8 cellular contexts compared by ENCODE assay signal in the genomic region with DNA sequence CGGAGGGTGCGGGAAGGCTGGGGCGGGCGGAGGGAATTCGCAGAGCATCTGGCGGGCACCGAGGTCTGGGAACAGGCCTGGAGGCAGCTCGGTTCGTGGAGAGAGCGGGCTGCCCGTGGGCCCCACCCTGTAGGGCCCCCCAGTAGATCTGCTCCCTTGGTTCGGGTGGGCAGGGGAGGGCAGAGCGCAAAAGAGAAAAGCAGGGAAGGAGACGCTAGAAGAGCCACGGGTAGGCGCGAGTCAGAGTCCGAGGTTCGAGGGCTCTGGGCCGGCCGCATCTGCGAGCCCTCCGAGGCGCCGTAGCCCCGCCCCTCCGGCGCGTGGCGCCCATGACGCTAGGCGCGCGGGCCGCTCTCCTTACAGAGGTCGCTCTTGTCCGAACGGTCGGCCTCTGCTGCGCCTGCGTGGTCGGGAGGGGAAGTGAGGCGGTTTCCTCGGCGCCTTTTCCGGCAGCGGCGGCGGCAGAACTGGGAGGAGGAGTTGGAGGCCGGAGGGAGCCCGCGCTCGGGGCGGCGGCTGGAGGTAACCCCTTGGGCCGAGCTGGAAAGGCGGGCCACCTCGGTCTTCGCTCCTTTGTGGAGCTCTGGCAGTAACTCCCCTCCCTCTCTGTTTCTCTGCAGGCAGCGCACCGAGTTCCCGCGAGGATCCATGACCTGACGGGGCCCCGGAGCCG. TPM values are rescaled to one million over a fixed set of nuclear protein-coding genes. Genes with fewer than 3 reads are reported as not detected.
DNase-seq lines count a peak whose midpoint lies in the region; FAIRE-seq and TF ChIP-seq lines count a peak whose summit lies in the region.

Gene ARF6, plus strand, starts transcription at position 447 of the 673 bp plus-strand sequence. CDS start 655 bp downstream, outside the sequence.

- H3K4me2 ChIP-seq in MM.1S (ENCODE audit: low read depth, low read length), result peak within 1 kb of the TSS; percentile 82
- H3K4me2 ChIP-seq in neural progenitor cell, result peak within 1 kb of the TSS; percentile 97

- no peaks in the 10 kb centered on the region for H3K9me3 Mint-ChIP-seq in neural progenitor cell

- no peaks in the 10 kb centered on the region for H3K27me3 Mint-ChIP-seq in neural progenitor cell (ENCODE audit: insufficient read depth, low read depth)

- peaks cover 25% of the 10 kb centered on the region for H3K36me3 ChIP-seq in HAP-1 (replicated peaks)
- H3K36me3 ChIP-seq in MM.1S (replicated peaks; ENCODE audit: insufficient read depth, low read length), result no peaks in the 10 kb centered on the region; the same call in 1 of the 2 replicates
- H3K36me3 ChIP-seq in neural progenitor cell, result peaks cover 12% of the 10 kb centered on the region

- H3K36me3 Mint-ChIP-seq in neural progenitor cell, result peaks cover 11% of the 10 kb centered on the region

- H3K27me3 ChIP-seq in HAP-1 (ENCODE audit: low read depth) (no peaks in the 10 kb centered on the region), MM.1S (replicated peaks; ENCODE audit: insufficient read depth, low read length) (no peaks in the 10 kb centered on the region), neural progenitor cell (no peaks in the 10 kb centered on the region)

- H3K27ac Mint-ChIP-seq in neural progenitor cell, result peak within 1 kb of the TSS; percentile 99

- H3F3A ChIP-seq in MM.1S (ENCODE audit: insufficient read depth, low read length) (peaks cover 3% of the 10 kb centered on the region), neural progenitor cell (ENCODE audit: low read depth) (peaks cover 6% of the 10 kb centered on the region)

- no peaks in the 10 kb centered on the region for H3K9me3 ChIP-seq in HAP-1
- no peaks in the 10 kb centered on the region for H3K9me3 ChIP-seq in MM.1S (replicated peaks; ENCODE audit: insufficient read depth, low read length)
- no peaks in the 10 kb centered on the region for H3K9me3 ChIP-seq in neural progenitor cell (ENCODE audit: low read depth)

- no peaks in the 10 kb centered on the region for H3K9me2 ChIP-seq in MM.1S (replicated peaks; ENCODE audit: insufficient read depth, low read length)

- H3K4me1 ChIP-seq in HAP-1, result peaks cover 17% of the 10 kb centered on the region
- no peaks in the 10 kb centered on the region for H3K4me1 ChIP-seq in MM.1S (ENCODE audit: low read length)
- H3K4me1 ChIP-seq in neural progenitor cell, result peaks cover 24% of the 10 kb centered on the region

- H3K9ac ChIP-seq in MM.1S (ENCODE audit: low read length) (peak within 1 kb of the TSS; percentile 99), neural progenitor cell (peak within 1 kb of the TSS; percentile 91)

- H3K4me3 ChIP-seq in HAP-1, result peak within 1 kb of the TSS; percentile 70
- H3K4me3 ChIP-seq in MM.1S (ENCODE audit: low read length), result peak within 1 kb of the TSS; percentile 90
- peak within 1 kb of the TSS; percentile 92 to 95 for H3K4me3 ChIP-seq in foreskin fibroblast (ENCODE audit: low read depth in 1 of 2, low read length in 2 of 2)
- H3K4me3 ChIP-seq in neural progenitor cell, result peak within 1 kb of the TSS; percentile 84

- in situ Hi-C loops in HAP-1 (cut with MboI; ENCODE audit: low sequenced_read_pairs), result loop anchor here (25.0 kb wide), 1 partner anchor 645 kb away; the partner anchor contains the start of gene MAP4K5

- peak within 1 kb of the TSS; percentile 97 for H3K4me3 Mint-ChIP-seq in neural progenitor cell

- H4K20me1 ChIP-seq in MM.1S (ENCODE audit: insufficient read depth, low read length) (peaks cover 4% of the 10 kb centered on the region; the same call in 1 of the 2 replicates), neural progenitor cell (ENCODE audit: low read depth) (peaks cover 42% of the 10 kb centered on the region)

- H2AFZ ChIP-seq in MM.1S (ENCODE audit: low read length) (peak within 1 kb of the TSS; percentile 34; the same call in 1 of the 2 replicates), neural progenitor cell (replicated peaks) (peak within 1 kb of the TSS; percentile 78)

- H3K4me1 Mint-ChIP-seq in neural progenitor cell, result peaks cover 40% of the 10 kb centered on the region

- TF ChIP-seq CTCF in MM.1S (IDR thresholded peaks at IDR 0.05; ENCODE audit: low read length) (no peak), foreskin fibroblast (IDR thresholded peaks at IDR 0.05; ENCODE audit: low read depth, low read length) (peak; percentile 4), neural progenitor cell (IDR thresholded peaks at IDR 0.05) (peak; percentile 4)

- DNase-seq in HAP-1 (ENCODE audit: low spot score in 2 of 2) (peak; percentile 95 to 98), MM.1S (peak; percentile 92), SIG-M5 (lab: John Stamatoyannopoulos, UW) (peak; percentile 81), activated gamma-delta T cell treated with Interleukin-2 at 50 U/mL for 16 hours (peak; percentile 97), foreskin fibroblast (peak; percentile 97 to 99), neural progenitor cell (ENCODE audit: low spot score) (peak; percentile 99), stromal cell of bone marrow (ENCODE audit: low read depth) (peak; percentile 95)

- FAIRE-seq in G401.6 (lab: Jason Lieb, UNC), result peak; percentile 52

- peaks cover 48% of the 10 kb centered on the region for H3K79me2 ChIP-seq in MM.1S (ENCODE audit: low read length)
- peaks cover 49% of the 10 kb centered on the region for H3K79me2 ChIP-seq in neural progenitor cell (ENCODE audit: low read depth)

- H3K27ac ChIP-seq in MM.1S (ENCODE audit: low read length) (peak within 1 kb of the TSS; percentile 98), neural progenitor cell (peak within 1 kb of the TSS; percentile 91)

RNA-seq across cellular contexts. Expression of gene ARF6, which starts in this region (rescaled TPM):
- 41.6 and 48.7 TPM in 2 replicates for total RNA-seq in neural progenitor cell (ENCODE audit: low replicate concordance)

Comparison
In these comparisons a context has a peak if more than half of its experiments do, and no peak if none do; other contexts are left out.
1. Peak in every context shown above with its lines: DNase-seq, H3K4me3 ChIP-seq and H3K27ac ChIP-seq.